ENCODE assay signal across 15 cellular contexts in genomic region chr5:123156577-123157296, GRCh38.
DNase-seq lines count a peak whose midpoint lies in the region; ATAC-seq, FAIRE-seq and TF ChIP-seq lines count a peak whose summit lies in the region.
"Had no signal": no experiment of that assay in that cellular context is flagged by ENCODE, and none has a peak within 500 bp of the region (broad histone marks: within the 10 kb centered on the region; RNA-seq: fewer than 3 reads in every experiment).

No MANE protein-coding gene starts in this region.

- H2AFZ ChIP-seq in mammary epithelial cell (ENCODE audit: low read depth, low read length), result no peak overlapping the region

- H3K4me3 Mint-ChIP-seq in HFFc6, result peak overlapping the region; percentile 40
- H3K4me3 Mint-ChIP-seq: activated CD4-positive, alpha-beta T cell treated with anti-CD3 and anti-CD28 coated beads for 36 hours; activated naive CD4-positive, alpha-beta T cell treated with anti-CD3 and anti-CD28 coated beads for 36 hours had no signal

- WGBS in mammary epithelial cell (ENCODE audit: low coverage, missing lambda C conversion rate), result 47% methylated on average over 6 of the region's 7 CpGs

- H3K9me3 Mint-ChIP-seq in HFFc6, result no peaks in the 10 kb centered on the region
- H3K9me3 Mint-ChIP-seq: activated naive CD4-positive, alpha-beta T cell treated with anti-CD3 and anti-CD28 coated beads for 36 hours had no signal

- H3K4me1 ChIP-seq in mammary epithelial cell (ENCODE audit: insufficient read depth, low read length), result peaks cover 9% of the 10 kb centered on the region
- peaks cover 40% of the 10 kb centered on the region for H3K4me1 ChIP-seq in muscle layer of colon (ENCODE audit: insufficient read depth, low read length)

- no peak overlapping the region for H3K9ac ChIP-seq in mammary epithelial cell (ENCODE audit: insufficient read depth, low read length)
- H3K9ac ChIP-seq in muscle layer of colon (ENCODE audit: low read length), result no peak overlapping the region
- H3K9ac ChIP-seq: BLaER1 treated with 17β-estradiol and CSF1 and Interleukin-3, amounts not matched to agents 10 nM and 100 nM had no signal

- H3K4me1 Mint-ChIP-seq in HFFc6 (ENCODE audit: low read depth), result peaks cover 25% of the 10 kb centered on the region
- H3K4me1 Mint-ChIP-seq: activated CD4-positive, alpha-beta T cell treated with anti-CD3 and anti-CD28 coated beads for 36 hours had no signal

- H3K36me3 Mint-ChIP-seq in HFFc6 (ENCODE audit: low read depth), result no peaks in the 10 kb centered on the region

- no peak for FAIRE-seq in frontal cortex (lab: Jason Lieb, UNC)

- no peaks in the 10 kb centered on the region for H3K36me3 ChIP-seq in mammary epithelial cell (ENCODE audit: insufficient read depth, low read length)
- H3K36me3 ChIP-seq in muscle layer of colon (ENCODE audit: insufficient read depth, low read length), result no peaks in the 10 kb centered on the region
- H3K36me3 ChIP-seq: BLaER1 treated with 17β-estradiol and CSF1 and Interleukin-3, amounts not matched to agents 10 nM and 100 nM had no signal

- H3K4me2 ChIP-seq in mammary epithelial cell (ENCODE audit: insufficient read depth, low read depth, low read length), result no peak overlapping the region

- peak; percentile 37 for DNase-seq in AG04449 (ENCODE audit: low read depth, low spot score)
- peak; percentile 70 for DNase-seq in HFFc6
- peak; percentile 28 for DNase-seq in mammary epithelial cell
- no peak for DNase-seq in stimulated activated CD4-positive, alpha-beta T cell treated with anti-CD3 and anti-CD28 coated beads, Interleukin-4, amount 100 ng/mL, for 24 hours
- no peak for DNase-seq in frontal cortex (ENCODE audit: low spot score in 2 of 2)
- no peak for DNase-seq in left lobe of liver (ENCODE audit: low spot score)
- DNase-seq: activated CD4-positive, alpha-beta T cell treated with anti-CD3 and anti-CD28 coated beads for 36 hours; activated naive CD4-positive, alpha-beta T cell treated with anti-CD3 and anti-CD28 coated beads for 36 hours; effector CD8-positive, alpha-beta T cell; NCI-H2029; nucleus accumbens; stimulated activated CD4-positive, alpha-beta T cell treated with anti-CD3 and anti-CD28 coated beads, Interleukin-4, amount 100 ng/mL, for 4 hours had no signal

- no peak overlapping the region for H3K27ac ChIP-seq in mammary epithelial cell (ENCODE audit: insufficient read depth, low read depth, low read length)
- peak overlapping the region; percentile 80 for H3K27ac ChIP-seq in muscle layer of colon (ENCODE audit: low read depth, low read length)
- H3K27ac ChIP-seq: BLaER1 treated with 17β-estradiol and CSF1 and Interleukin-3, amounts not matched to agents 10 nM and 100 nM had no signal

- ATAC-seq in HG03439 (IDR thresholded peaks at IDR 0.05; ENCODE audit: unreplicated experiment) (no peak), left lobe of liver (no peak)
- ATAC-seq: activated CD4-positive, alpha-beta T cell treated with anti-CD3 and anti-CD28 coated beads for 36 hours had no signal

- H3K4me3 ChIP-seq in AG04449 (ENCODE audit: low read depth, low read length) (no peak overlapping the region), mammary epithelial cell (replicated peaks in 1 of 3; ENCODE audit: insufficient read depth in 1 of 3, low read depth in 2 of 3, low read length in 3 of 3) (no peak overlapping the region), muscle layer of colon (ENCODE audit: low read depth in 1 of 2, low read length in 2 of 2) (peak overlapping the region in 1 of 2 donors; percentile 9)
- H3K4me3 ChIP-seq: BLaER1 treated with 17β-estradiol and CSF1 and Interleukin-3, amounts not matched to agents 10 nM and 100 nM had no signal

- POLR2A ChIA-PET in AG04449 (lab: Yijun Ruan, JAX), result no interaction called here

- H4K20me1 ChIP-seq in mammary epithelial cell (ENCODE audit: insufficient read depth, low read length), result no peaks in the 10 kb centered on the region
- H4K20me1 ChIP-seq: BLaER1 treated with 17β-estradiol and CSF1 and Interleukin-3, amounts not matched to agents 10 nM and 100 nM had no signal

- H3K9me3 ChIP-seq in mammary epithelial cell (replicated peaks; ENCODE audit: insufficient read depth, low read length) (no peaks in the 10 kb centered on the region), muscle layer of colon (ENCODE audit: low read length) (no peaks in the 10 kb centered on the region)
- H3K9me3 ChIP-seq: BLaER1 treated with 17β-estradiol and CSF1 and Interleukin-3, amounts not matched to agents 10 nM and 100 nM had no signal

- CTCF ChIA-PET in AG04449 (lab: Yijun Ruan, JAX) (interaction anchor here (0.6 to 3.2 kb wide), 4 partner anchors 260 to 641 kb away, joined by 3 to 18 read pairs (median 8); no protein-coding TSS in a partner anchor), mammary epithelial cell (lab: Charles Lee; ENCODE audit: low non-redundant PET) (no interaction called here)

- in situ Hi-C loops in mammary epithelial cell (cut with MboI; ENCODE audit: low sequenced_read_pairs in 2 of 2), result no loop called here

- H3K79me2 ChIP-seq in mammary epithelial cell (ENCODE audit: insufficient read depth, low read length), result no peaks in the 10 kb centered on the region

- intact Hi-C loops in mammary epithelial cell (cut with micrococcal nuclease), result no loop called here

- TF ChIP-seq CTCF in AG04449 (IDR thresholded peaks at IDR 0.05; ENCODE audit: insufficient read depth, low read length, missing control alignments) (no peak), HFFc6 (IDR thresholded peaks at IDR 0.05) (no peak), mammary epithelial cell (conservative IDR thresholded peaks at IDR 0.05 in 1 of 2, IDR thresholded peaks at IDR 0.05 in 1 of 2; ENCODE audit: extremely low read depth in 1 of 2, insufficient read depth in 1 of 2, low read depth in 1 of 2, low read length in 2 of 2) (no peak)

- BruUV-seq in mammary epithelial cell (replicated peaks; lab: Mats Ljungman, UMichigan), result no TSS peak

- peaks cover 8% of the 10 kb centered on the region for H3K27me3 Mint-ChIP-seq in HFFc6 (ENCODE audit: insufficient read depth)

- H3K27ac Mint-ChIP-seq in HFFc6, result no peak overlapping the region
- H3K27ac Mint-ChIP-seq: activated CD4-positive, alpha-beta T cell treated with anti-CD3 and anti-CD28 coated beads for 36 hours; activated naive CD4-positive, alpha-beta T cell treated with anti-CD3 and anti-CD28 coated beads for 36 hours had no signal

- H3K27me3 ChIP-seq in mammary epithelial cell (ENCODE audit: insufficient read depth, low read length) (peaks cover 5% of the 10 kb centered on the region), muscle layer of colon (ENCODE audit: control insufficient read depth in 1 of 2, insufficient read depth in 2 of 2, low read length in 2 of 2) (no peaks in the 10 kb centered on the region)
- H3K27me3 ChIP-seq: BLaER1 treated with 17β-estradiol and CSF1 and Interleukin-3, amounts not matched to agents 10 nM and 100 nM had no signal

- dilution Hi-C loops in mammary epithelial cell (cut with HindIII; ENCODE audit: low sequenced_read_pairs), result no loop called here

Comparison
In these comparisons a context has a peak if more than half of its experiments do, and no peak if none do; other contexts are left out.
1. DNase-seq: peak in AG04449 (single experiment), HFFc6 (single experiment) and mammary epithelial cell (single experiment); none in stimulated activated CD4-positive, alpha-beta T cell treated with anti-CD3 and anti-CD28 coated beads, Interleukin-4, amount 100 ng/mL, for 24 hours (single experiment), frontal cortex (0 of 2) and left lobe of liver (single experiment).